Comparison of ENCODE assay signal across 14 cellular contexts in the genomic region with DNA sequence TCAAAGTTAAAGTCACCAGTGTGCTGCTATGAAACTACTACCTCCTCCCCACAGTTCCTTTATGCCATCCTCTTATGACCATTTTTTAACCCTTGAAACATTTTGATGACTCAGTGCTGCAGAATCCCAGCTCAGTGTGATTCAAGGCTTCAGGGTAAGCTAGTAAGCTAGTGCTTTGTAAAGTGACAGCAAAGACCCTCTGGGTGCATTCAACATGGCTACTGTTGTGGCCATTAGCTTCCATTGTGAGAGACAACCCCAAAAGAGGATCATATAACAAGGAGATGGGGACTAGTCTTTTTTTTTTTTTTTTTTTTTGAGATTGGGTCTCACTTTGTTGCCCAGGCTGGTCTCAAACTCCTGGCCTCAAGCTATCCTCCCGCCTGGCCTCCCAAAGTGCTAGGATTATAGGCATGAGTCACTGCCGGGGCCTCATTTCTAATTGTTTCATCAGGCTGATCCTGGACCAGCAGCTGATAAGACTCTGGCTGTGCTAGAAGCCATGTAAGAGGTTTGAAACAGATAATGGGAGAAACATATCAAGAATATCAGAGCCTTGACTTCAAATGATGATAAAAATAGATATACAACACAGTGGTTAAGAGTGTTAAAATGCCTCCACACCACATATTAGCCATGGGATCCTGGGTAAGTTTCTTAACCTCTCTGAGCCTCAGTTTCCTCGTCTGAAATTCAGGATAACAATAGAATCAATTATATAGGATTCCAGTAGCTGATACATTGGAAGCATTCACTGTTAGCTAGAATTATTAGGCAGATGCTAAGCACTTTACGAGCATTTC.
DNase-seq lines count a peak whose midpoint lies in the region; ATAC-seq, FAIRE-seq and TF ChIP-seq lines count a peak whose summit lies in the region.
"Had no signal": no experiment of that assay in that cellular context is flagged by ENCODE, and none has a peak within 500 bp of the region (broad histone marks: within the 10 kb centered on the region; RNA-seq: fewer than 3 reads in every experiment).

No MANE protein-coding gene starts in this region.

- H3K36me3 Mint-ChIP-seq in activated CD4-positive, alpha-beta T cell treated with anti-CD3 and anti-CD28 coated beads for 36 hours (ENCODE audit: low read depth) = no peaks in the 10 kb centered on the region
- H3K36me3 Mint-ChIP-seq in CD8-positive, alpha-beta T cell = no peaks in the 10 kb centered on the region
- H3K36me3 Mint-ChIP-seq: mesothelial cell of epicardium had no signal

- CTCF ChIA-PET in activated CD4-positive, alpha-beta T cell treated with anti-CD3 and anti-CD28 coated beads for 36 hours (lab: Charles Lee) = interaction anchor here (0.8 to 1.4 kb wide), 3 partner anchors 17 to 450 kb away, joined by 3 read pairs; no protein-coding TSS in a partner anchor
- CTCF ChIA-PET in endothelial cell of umbilical vein (lab: Charles Lee) = interaction anchor here (0.6 to 2.5 kb wide), 10 partner anchors 10 to 216 kb away, joined by 3 to 10 read pairs (median 4); no protein-coding TSS in a partner anchor
- CTCF ChIA-PET in CD8-positive, alpha-beta T cell (lab: Charles Lee) = interaction anchor here (0.7 to 1.0 kb wide), 2 partner anchors 53 to 66 kb away, joined by 3 to 4 read pairs; no protein-coding TSS in a partner anchor

- H3K9ac ChIP-seq in endothelial cell of umbilical vein (replicated peaks; ENCODE audit: extremely low read depth, insufficient read depth, low read length) (no peak overlapping the region), skeletal muscle satellite cell (ENCODE audit: low read depth, low read length) (no peak overlapping the region)

- H3K9me3 Mint-ChIP-seq in activated CD4-positive, alpha-beta T cell treated with anti-CD3 and anti-CD28 coated beads for 36 hours (ENCODE audit: low read depth) = no peaks in the 10 kb centered on the region
- no peaks in the 10 kb centered on the region for H3K9me3 Mint-ChIP-seq in CD8-positive, alpha-beta T cell
- H3K9me3 Mint-ChIP-seq: mesothelial cell of epicardium had no signal

- H3K36me3 ChIP-seq in endothelial cell of umbilical vein (ENCODE audit: control insufficient read depth in 2 of 2, extremely low read depth in 1 of 2, insufficient read depth in 2 of 2, low read length in 2 of 2) (no peaks in the 10 kb centered on the region), skeletal muscle satellite cell (ENCODE audit: insufficient read depth, low read length) (no peaks in the 10 kb centered on the region)
- H3K36me3 ChIP-seq in CD8-positive, alpha-beta T cell (ENCODE audit: insufficient read depth, low read length) = no peaks in the 10 kb centered on the region
- H3K36me3 ChIP-seq: gastrocnemius medialis, sigmoid colon had no signal

- H3K4me3 Mint-ChIP-seq in activated CD4-positive, alpha-beta T cell treated with anti-CD3 and anti-CD28 coated beads for 36 hours = no peak overlapping the region
- H3K4me3 Mint-ChIP-seq in CD8-positive, alpha-beta T cell = no peak overlapping the region
- H3K4me3 Mint-ChIP-seq: mesothelial cell of epicardium had no signal

- H3K4me1 ChIP-seq in endothelial cell of umbilical vein (ENCODE audit: control insufficient read depth, extremely low read depth, insufficient read depth, low read length) = peaks cover 25% of the 10 kb centered on the region
- peaks cover 74% of the 10 kb centered on the region for H3K4me1 ChIP-seq in skeletal muscle satellite cell (ENCODE audit: control insufficient read depth, insufficient read depth, low read length)
- H3K4me1 ChIP-seq in CD8-positive, alpha-beta T cell (ENCODE audit: insufficient read depth, low read length) = no peaks in the 10 kb centered on the region

- BruUV-seq in endothelial cell of umbilical vein (replicated peaks; lab: Mats Ljungman, UMichigan) = no TSS peak

- TF ChIP-seq CTCF in endothelial cell of umbilical vein (IDR thresholded peaks at IDR 0.05; ENCODE audit: extremely low read depth in 1 of 2, insufficient read depth in 1 of 2, low read depth in 1 of 2, low read length in 2 of 2) = no peak
- no peak for TF ChIP-seq CTCF in CD8-positive, alpha-beta T cell (IDR thresholded peaks at IDR 0.05)

- H3K79me2 ChIP-seq in endothelial cell of umbilical vein (ENCODE audit: control insufficient read depth, insufficient read depth, low read length) = no peaks in the 10 kb centered on the region

- peak overlapping the region; percentile 23 for H2AFZ ChIP-seq in endothelial cell of umbilical vein (ENCODE audit: low read depth, low read length)

- intact Hi-C loops in activated CD4-positive, alpha-beta T cell treated with anti-CD3 and anti-CD28 coated beads for 36 hours (cut with DNase I, micrococcal nuclease) = no loop called here
- intact Hi-C loops in endothelial cell of umbilical vein (cut with micrococcal nuclease) = no loop called here
- intact Hi-C loops in CD8-positive, alpha-beta T cell (cut with DNase I, micrococcal nuclease) = no loop called here

- peaks cover 3% of the 10 kb centered on the region for H3K4me1 Mint-ChIP-seq in activated CD4-positive, alpha-beta T cell treated with anti-CD3 and anti-CD28 coated beads for 36 hours
- H3K4me1 Mint-ChIP-seq in CD8-positive, alpha-beta T cell (ENCODE audit: low read depth) = peaks cover 1% of the 10 kb centered on the region

- H3K9me3 ChIP-seq in endothelial cell of umbilical vein (replicated peaks; ENCODE audit: control insufficient read depth, insufficient read depth, low read length) (no peaks in the 10 kb centered on the region), skeletal muscle satellite cell (replicated peaks; ENCODE audit: low read length) (no peaks in the 10 kb centered on the region)
- no peaks in the 10 kb centered on the region for H3K9me3 ChIP-seq in CD8-positive, alpha-beta T cell (ENCODE audit: low read length)
- H3K9me3 ChIP-seq: gastrocnemius medialis, sigmoid colon had no signal

- H3K27ac ChIP-seq in endothelial cell of umbilical vein (ENCODE audit: insufficient read depth, low read depth, low read length) = no peak overlapping the region
- H3K27ac ChIP-seq in CD8-positive, alpha-beta T cell (ENCODE audit: low read depth, low read length) = no peak overlapping the region
- H3K27ac ChIP-seq: gastrocnemius medialis, sigmoid colon had no signal

- no peaks in the 10 kb centered on the region for H3K9me1 ChIP-seq in endothelial cell of umbilical vein (replicated peaks; ENCODE audit: control insufficient read depth, extremely low read depth, insufficient read depth, low read length)

- H3K4me2 ChIP-seq in endothelial cell of umbilical vein (ENCODE audit: insufficient read depth, low read length) (no peak overlapping the region), skeletal muscle satellite cell (ENCODE audit: low read length) (peak overlapping the region; percentile 34)

- no peak overlapping the region for H3K27ac Mint-ChIP-seq in activated CD4-positive, alpha-beta T cell treated with anti-CD3 and anti-CD28 coated beads for 36 hours
- H3K27ac Mint-ChIP-seq in CD8-positive, alpha-beta T cell = no peak overlapping the region
- H3K27ac Mint-ChIP-seq: mesothelial cell of epicardium had no signal

- TF ChIP-seq POLR2A in endothelial cell of umbilical vein (IDR thresholded peaks at IDR 0.05; ENCODE audit: low read depth, low read length) = no peak

- dilution Hi-C loops in endothelial cell of umbilical vein (cut with MboI; ENCODE audit: extremely low pct_ligation_motif_present, low sequenced_read_pairs) = no loop called here

- FAIRE-seq in endothelial cell of umbilical vein (lab: Jason Lieb, UNC) = peak; percentile 89
- FAIRE-seq: H1 had no signal

- POLR2A ChIA-PET in activated CD4-positive, alpha-beta T cell treated with anti-CD3 and anti-CD28 coated beads for 36 hours (lab: Charles Lee) = no interaction called here
- POLR2A ChIA-PET in endothelial cell of umbilical vein (lab: Charles Lee) = interaction anchor here (0.7 kb wide), 1 partner anchor 126 kb away, joined by 5 read pairs; no protein-coding TSS in a partner anchor
- POLR2A ChIA-PET in CD8-positive, alpha-beta T cell (lab: Charles Lee) = no interaction called here

- ATAC-seq in activated CD4-positive, alpha-beta T cell treated with anti-CD3 and anti-CD28 coated beads for 36 hours = peak; percentile 89
- ATAC-seq in GM21447 (IDR thresholded peaks at IDR 0.05; ENCODE audit: unreplicated experiment) = no peak
- ATAC-seq in CD8-positive, alpha-beta T cell = no peak
- ATAC-seq: gastrocnemius medialis had no signal

- DNase-seq in activated CD4-positive, alpha-beta T cell treated with anti-CD3 and anti-CD28 coated beads for 36 hours = no peak
- DNase-seq in activated CD4-positive, alpha-beta T cell treated with anti-CD3 and anti-CD28 coated beads, Interleukin-2, amount 50 U/mL, for 4 hours = no peak
- peak; percentile 78 for DNase-seq in RPMI7951 (ENCODE audit: low read depth)
- DNase-seq in endothelial cell of umbilical vein (ENCODE audit: low read depth, low spot score) = peak; percentile 54
- no peak for DNase-seq in mesenteric fat pad (ENCODE audit: low spot score)
- DNase-seq in CD8-positive, alpha-beta T cell = no peak
- DNase-seq: aorta, gastrocnemius medialis, NCI-H2081 treated with DMSO at 0.1 percent for 48 hours, sigmoid colon had no signal

- H3K4me3 ChIP-seq in endothelial cell of umbilical vein (replicated peaks in 1 of 3; ENCODE audit: insufficient read depth in 1 of 3, low read depth in 1 of 3, low read length in 3 of 3) (no peak overlapping the region), skeletal muscle satellite cell (ENCODE audit: low read length) (no peak overlapping the region)
- no peak overlapping the region for H3K4me3 ChIP-seq in CD8-positive, alpha-beta T cell (ENCODE audit: low read depth, low read length)
- H3K4me3 ChIP-seq: gastrocnemius medialis, sigmoid colon had no signal

- no peaks in the 10 kb centered on the region for H4K20me1 ChIP-seq in endothelial cell of umbilical vein (replicated peaks; ENCODE audit: control insufficient read depth, extremely low read depth, insufficient read depth, low read length)

- no peaks in the 10 kb centered on the region for H3K27me3 Mint-ChIP-seq in activated CD4-positive, alpha-beta T cell treated with anti-CD3 and anti-CD28 coated beads for 36 hours
- H3K27me3 Mint-ChIP-seq in CD8-positive, alpha-beta T cell (ENCODE audit: low read depth) = no peaks in the 10 kb centered on the region

- H3K27me3 ChIP-seq in endothelial cell of umbilical vein (ENCODE audit: control insufficient read depth in 2 of 2, insufficient read depth in 2 of 2, low read length in 2 of 2) = no peaks in the 10 kb centered on the region
- H3K27me3 ChIP-seq in skeletal muscle satellite cell (ENCODE audit: control insufficient read depth, insufficient read depth, low read length) = no peaks in the 10 kb centered on the region
- no peaks in the 10 kb centered on the region for H3K27me3 ChIP-seq in CD8-positive, alpha-beta T cell (ENCODE audit: insufficient read depth, low read length)
- H3K27me3 ChIP-seq: gastrocnemius medialis, sigmoid colon had no signal

TF ChIP-seq in endothelial cell of umbilical vein, 7 proteins besides CTCF, POLR2A, EP300 and RAD21:
- TF ChIP-seq FOS (IDR thresholded peaks at IDR 0.05; ENCODE audit: borderline replicate concordance, insufficient read depth, low read length) (peak; percentile 81), POLR2AphosphoS5 (IDR thresholded peaks at IDR 0.05; ENCODE audit: insufficient read depth, low read depth, low read length) (no peak), MYC (IDR thresholded peaks at IDR 0.05; ENCODE audit: low read depth, low read length) (no peak), JUN (IDR thresholded peaks at IDR 0.05; ENCODE audit: borderline replicate concordance, insufficient read depth, insufficient read length, low read depth) (peak; percentile 18)

Comparison
In these comparisons a context has a peak if more than half of its experiments do, and no peak if none do; other contexts are left out.
1. DNase-seq: peak in RPMI7951 (single experiment) and endothelial cell of umbilical vein (single experiment); none in activated CD4-positive, alpha-beta T cell treated with anti-CD3 and anti-CD28 coated beads for 36 hours (single experiment), activated CD4-positive, alpha-beta T cell treated with anti-CD3 and anti-CD28 coated beads, Interleukin-2, amount 50 U/mL, for 4 hours (0 of 2), mesenteric fat pad (single experiment) and CD8-positive, alpha-beta T cell (0 of 7).